ENCODE assay signal across 2 cellular contexts in the genomic region with DNA sequence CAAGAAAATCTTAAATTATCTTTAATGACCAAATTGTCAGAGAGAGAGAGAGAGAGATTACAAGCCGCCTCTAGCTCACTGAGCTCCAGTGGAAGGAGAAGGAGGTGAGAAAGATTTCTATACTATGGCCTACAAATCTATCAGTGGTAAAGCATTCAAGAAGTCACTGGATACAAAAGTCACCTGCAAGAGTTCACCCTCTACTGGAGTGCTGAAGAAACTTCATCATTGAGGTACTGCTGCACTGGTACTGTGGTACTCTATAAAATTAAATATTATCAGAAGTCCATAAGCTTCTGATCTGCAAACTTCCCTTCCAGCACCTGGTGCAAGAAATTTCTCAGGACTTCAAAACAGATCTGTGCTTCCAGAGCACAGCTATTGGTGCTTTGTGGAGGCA.
TF ChIP-seq lines count a peak whose summit lies in the region.

No MANE protein-coding gene starts in this region.

TF ChIP-seq in HepG2, 621 proteins besides CTCF, POLR2A, EP300 and RAD21 (continued from another document):
- TF ChIP-seq, protein P1, sequence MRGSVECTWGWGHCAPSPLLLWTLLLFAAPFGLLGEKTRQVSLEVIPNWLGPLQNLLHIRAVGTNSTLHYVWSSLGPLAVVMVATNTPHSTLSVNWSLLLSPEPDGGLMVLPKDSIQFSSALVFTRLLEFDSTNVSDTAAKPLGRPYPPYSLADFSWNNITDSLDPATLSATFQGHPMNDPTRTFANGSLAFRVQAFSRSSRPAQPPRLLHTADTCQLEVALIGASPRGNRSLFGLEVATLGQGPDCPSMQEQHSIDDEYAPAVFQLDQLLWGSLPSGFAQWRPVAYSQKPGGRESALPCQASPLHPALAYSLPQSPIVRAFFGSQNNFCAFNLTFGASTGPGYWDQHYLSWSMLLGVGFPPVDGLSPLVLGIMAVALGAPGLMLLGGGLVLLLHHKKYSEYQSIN (CRISPR knock-in tag; IDR thresholded peaks at IDR 0.05; ENCODE audit: borderline replicate concordance), result no peak
- TF ChIP-seq ZNF674 (CRISPR knock-in tag; IDR thresholded peaks at IDR 0.05; ENCODE audit: low read depth) (no peak), ISL2 (CRISPR knock-in tag; IDR thresholded peaks at IDR 0.05) (no peak), YY1 (IDR thresholded peaks at IDR 0.05; ENCODE audit: insufficient read depth, insufficient replicate concordance, low read depth, low read length) (no peak), ZNF619 (CRISPR knock-in tag; IDR thresholded peaks at IDR 0.05) (no peak), PAWR (CRISPR knock-in tag; IDR thresholded peaks at IDR 0.05; ENCODE audit: borderline replicate concordance) (no peak)
- TF ChIP-seq, protein P2, sequence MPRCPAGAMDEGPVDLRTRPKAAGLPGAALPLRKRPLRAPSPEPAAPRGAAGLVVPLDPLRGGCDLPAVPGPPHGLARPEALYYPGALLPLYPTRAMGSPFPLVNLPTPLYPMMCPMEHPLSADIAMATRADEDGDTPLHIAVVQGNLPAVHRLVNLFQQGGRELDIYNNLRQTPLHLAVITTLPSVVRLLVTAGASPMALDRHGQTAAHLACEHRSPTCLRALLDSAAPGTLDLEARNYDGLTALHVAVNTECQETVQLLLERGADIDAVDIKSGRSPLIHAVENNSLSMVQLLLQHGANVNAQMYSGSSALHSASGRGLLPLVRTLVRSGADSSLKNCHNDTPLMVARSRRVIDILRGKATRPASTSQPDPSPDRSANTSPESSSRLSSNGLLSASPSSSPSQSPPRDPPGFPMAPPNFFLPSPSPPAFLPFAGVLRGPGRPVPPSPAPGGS (CRISPR knock-in tag; IDR thresholded peaks at IDR 0.05), result no peak
- TF ChIP-seq, protein P3, sequence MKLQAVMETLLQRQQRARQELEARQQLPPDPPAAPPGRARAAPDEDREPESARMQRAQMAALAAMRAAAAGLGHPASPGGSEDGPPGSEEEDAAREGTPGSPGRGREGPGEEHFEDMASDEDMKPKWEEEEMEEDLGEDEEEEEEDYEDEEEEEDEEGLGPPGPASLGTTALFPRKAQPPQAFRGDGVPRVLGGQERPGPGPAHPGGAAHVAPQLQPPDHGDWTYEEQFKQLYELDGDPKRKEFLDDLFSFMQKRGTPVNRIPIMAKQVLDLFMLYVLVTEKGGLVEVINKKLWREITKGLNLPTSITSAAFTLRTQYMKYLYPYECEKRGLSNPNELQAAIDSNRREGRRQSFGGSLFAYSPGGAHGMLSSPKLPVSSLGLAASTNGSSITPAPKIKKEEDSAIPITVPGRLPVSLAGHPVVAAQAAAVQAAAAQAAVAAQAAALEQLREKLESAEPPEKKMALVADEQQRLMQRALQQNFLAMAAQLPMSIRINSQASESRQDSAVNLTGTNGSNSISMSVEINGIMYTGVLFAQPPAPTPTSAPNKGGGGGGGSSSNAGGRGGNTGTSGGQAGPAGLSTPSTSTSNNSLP (IDR thresholded peaks at IDR 0.05; ENCODE audit: low read depth, low read length), result no peak

TF ChIP-seq in WTC11, 78 proteins besides CTCF, POLR2A, EP300 and RAD21 (continued from another document):
- TF ChIP-seq, protein P4, sequence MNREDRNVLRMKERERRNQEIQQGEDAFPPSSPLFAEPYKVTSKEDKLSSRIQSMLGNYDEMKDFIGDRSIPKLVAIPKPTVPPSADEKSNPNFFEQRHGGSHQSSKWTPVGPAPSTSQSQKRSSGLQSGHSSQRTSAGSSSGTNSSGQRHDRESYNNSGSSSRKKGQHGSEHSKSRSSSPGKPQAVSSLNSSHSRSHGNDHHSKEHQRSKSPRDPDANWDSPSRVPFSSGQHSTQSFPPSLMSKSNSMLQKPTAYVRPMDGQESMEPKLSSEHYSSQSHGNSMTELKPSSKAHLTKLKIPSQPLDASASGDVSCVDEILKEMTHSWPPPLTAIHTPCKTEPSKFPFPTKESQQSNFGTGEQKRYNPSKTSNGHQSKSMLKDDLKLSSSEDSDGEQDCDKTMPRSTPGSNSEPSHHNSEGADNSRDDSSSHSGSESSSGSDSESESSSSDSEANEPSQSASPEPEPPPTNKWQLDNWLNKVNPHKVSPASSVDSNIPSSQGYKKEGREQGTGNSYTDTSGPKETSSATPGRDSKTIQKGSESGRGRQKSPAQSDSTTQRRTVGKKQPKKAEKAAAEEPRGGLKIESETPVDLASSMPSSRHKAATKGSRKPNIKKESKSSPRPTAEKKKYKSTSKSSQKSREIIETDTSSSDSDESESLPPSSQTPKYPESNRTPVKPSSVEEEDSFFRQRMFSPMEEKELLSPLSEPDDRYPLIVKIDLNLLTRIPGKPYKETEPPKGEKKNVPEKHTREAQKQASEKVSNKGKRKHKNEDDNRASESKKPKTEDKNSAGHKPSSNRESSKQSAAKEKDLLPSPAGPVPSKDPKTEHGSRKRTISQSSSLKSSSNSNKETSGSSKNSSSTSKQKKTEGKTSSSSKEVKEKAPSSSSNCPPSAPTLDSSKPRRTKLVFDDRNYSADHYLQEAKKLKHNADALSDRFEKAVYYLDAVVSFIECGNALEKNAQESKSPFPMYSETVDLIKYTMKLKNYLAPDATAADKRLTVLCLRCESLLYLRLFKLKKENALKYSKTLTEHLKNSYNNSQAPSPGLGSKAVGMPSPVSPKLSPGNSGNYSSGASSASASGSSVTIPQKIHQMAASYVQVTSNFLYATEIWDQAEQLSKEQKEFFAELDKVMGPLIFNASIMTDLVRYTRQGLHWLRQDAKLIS (CRISPR knock-in tag; IDR thresholded peaks at IDR 0.05; ENCODE audit: borderline replicate concordance), result no peak
- TF ChIP-seq, protein P5, sequence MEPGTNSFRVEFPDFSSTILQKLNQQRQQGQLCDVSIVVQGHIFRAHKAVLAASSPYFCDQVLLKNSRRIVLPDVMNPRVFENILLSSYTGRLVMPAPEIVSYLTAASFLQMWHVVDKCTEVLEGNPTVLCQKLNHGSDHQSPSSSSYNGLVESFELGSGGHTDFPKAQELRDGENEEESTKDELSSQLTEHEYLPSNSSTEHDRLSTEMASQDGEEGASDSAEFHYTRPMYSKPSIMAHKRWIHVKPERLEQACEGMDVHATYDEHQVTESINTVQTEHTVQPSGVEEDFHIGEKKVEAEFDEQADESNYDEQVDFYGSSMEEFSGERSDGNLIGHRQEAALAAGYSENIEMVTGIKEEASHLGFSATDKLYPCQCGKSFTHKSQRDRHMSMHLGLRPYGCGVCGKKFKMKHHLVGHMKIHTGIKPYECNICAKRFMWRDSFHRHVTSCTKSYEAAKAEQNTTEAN (CRISPR knock-in tag; IDR thresholded peaks at IDR 0.05), result no peak
- TF ChIP-seq NFATC4 (CRISPR knock-in tag; IDR thresholded peaks at IDR 0.05) (no peak), JUN (CRISPR knock-in tag; IDR thresholded peaks at IDR 0.05) (no peak), NFE2L1 (CRISPR knock-in tag; IDR thresholded peaks at IDR 0.05) (no peak), HMGA2 (CRISPR knock-in tag; IDR thresholded peaks at IDR 0.05) (no peak)
- TF ChIP-seq, protein P6, sequence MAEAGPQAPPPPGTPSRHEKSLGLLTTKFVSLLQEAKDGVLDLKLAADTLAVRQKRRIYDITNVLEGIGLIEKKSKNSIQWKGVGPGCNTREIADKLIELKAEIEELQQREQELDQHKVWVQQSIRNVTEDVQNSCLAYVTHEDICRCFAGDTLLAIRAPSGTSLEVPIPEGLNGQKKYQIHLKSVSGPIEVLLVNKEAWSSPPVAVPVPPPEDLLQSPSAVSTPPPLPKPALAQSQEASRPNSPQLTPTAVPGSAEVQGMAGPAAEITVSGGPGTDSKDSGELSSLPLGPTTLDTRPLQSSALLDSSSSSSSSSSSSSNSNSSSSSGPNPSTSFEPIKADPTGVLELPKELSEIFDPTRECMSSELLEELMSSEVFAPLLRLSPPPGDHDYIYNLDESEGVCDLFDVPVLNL (CRISPR knock-in tag; IDR thresholded peaks at IDR 0.05; ENCODE audit: borderline replicate concordance, low read depth), result no peak
- TF ChIP-seq, protein P7, sequence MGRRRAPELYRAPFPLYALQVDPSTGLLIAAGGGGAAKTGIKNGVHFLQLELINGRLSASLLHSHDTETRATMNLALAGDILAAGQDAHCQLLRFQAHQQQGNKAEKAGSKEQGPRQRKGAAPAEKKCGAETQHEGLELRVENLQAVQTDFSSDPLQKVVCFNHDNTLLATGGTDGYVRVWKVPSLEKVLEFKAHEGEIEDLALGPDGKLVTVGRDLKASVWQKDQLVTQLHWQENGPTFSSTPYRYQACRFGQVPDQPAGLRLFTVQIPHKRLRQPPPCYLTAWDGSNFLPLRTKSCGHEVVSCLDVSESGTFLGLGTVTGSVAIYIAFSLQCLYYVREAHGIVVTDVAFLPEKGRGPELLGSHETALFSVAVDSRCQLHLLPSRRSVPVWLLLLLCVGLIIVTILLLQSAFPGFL (CRISPR knock-in tag; IDR thresholded peaks at IDR 0.05; ENCODE audit: borderline replicate concordance), result no peak
